ENCODE assay signal across 9 cellular contexts in the genomic region with DNA sequence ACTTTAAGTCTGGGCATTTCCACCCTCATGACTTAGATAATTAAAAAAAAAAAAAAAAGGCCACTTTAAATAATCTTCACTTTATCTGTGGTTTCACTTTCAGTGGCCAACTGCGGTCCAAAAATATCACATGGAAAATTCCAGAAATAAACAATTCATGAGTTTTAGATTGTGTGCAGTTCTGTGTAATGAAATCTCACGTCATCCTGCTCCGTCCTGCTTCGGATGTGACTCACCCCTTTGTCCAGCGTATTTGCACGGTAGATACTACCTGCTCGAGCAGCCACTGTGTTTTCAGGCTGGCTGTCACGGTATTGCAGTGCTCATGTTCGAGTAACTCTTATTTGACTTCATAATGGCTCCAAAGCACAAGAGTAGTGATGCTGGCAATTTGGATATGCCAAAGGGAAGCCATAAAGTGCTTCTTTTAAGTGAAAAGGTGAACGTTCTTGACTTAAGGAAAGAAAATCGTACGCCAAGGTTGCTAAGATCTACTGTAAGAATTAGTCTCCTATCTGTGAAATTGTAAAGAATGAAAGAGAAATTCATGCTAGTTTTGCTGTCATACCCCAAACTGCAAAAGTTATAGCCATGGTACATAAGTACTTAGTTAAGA. TPM values are rescaled to one million over a fixed set of nuclear protein-coding genes. Genes with fewer than 3 reads are reported as not detected.
DNase-seq lines count a peak whose midpoint lies in the region; ATAC-seq and TF ChIP-seq lines count a peak whose summit lies in the region.
"Had no signal": no experiment of that assay in that cellular context is flagged by ENCODE, and none has a peak within 500 bp of the region (broad histone marks: within the 10 kb centered on the region; RNA-seq: fewer than 3 reads in every experiment).

No MANE protein-coding gene starts in this region.

- peaks cover 9% of the 10 kb centered on the region for H3K4me1 Mint-ChIP-seq in activated T-helper 17 cell treated with anti-CD3 and anti-CD28 coated beads, Interleukin-2, amount 50 U/mL, for 72 hours

- H3K4me3 ChIP-seq in AG04450 (ENCODE audit: low read depth, low read length) (peak overlapping the region; percentile 48), retinal pigment epithelial cell (ENCODE audit: low read length) (peak overlapping the region; percentile 27), H7 (ENCODE audit: insufficient read depth, low read depth, low read length) (no peak overlapping the region)

- peaks cover 27% of the 10 kb centered on the region for H3K36me3 Mint-ChIP-seq in activated T-helper 17 cell treated with anti-CD3 and anti-CD28 coated beads, Interleukin-2, amount 50 U/mL, for 72 hours (ENCODE audit: low read depth)

- H3K27ac ChIP-seq in AG04450 (ENCODE audit: low read depth, low read length) = peak overlapping the region; percentile 13

- peaks cover 3% of the 10 kb centered on the region; the same call in 1 of the 2 replicates for H3K36me3 ChIP-seq in H7 (replicated peaks; ENCODE audit: control insufficient read depth, insufficient read depth, low read length)

- TF ChIP-seq CTCF in AG04450 (IDR thresholded peaks at IDR 0.05; ENCODE audit: low read depth, low read length) (no peak), retinal pigment epithelial cell (conservative IDR thresholded peaks at IDR 0.05; ENCODE audit: low read depth, low read length) (no peak)

- H3K4me3 Mint-ChIP-seq in activated T-helper 17 cell treated with anti-CD3 and anti-CD28 coated beads, Interleukin-2, amount 50 U/mL, for 72 hours = peak overlapping the region; percentile 21
- H3K4me3 Mint-ChIP-seq: central memory CD8-positive, alpha-beta T cell had no signal

- intact Hi-C loops in posterior vena cava (cut with DNase I) = no loop called here

- no peaks in the 10 kb centered on the region for H3K9me3 Mint-ChIP-seq in activated T-helper 17 cell treated with anti-CD3 and anti-CD28 coated beads, Interleukin-2, amount 50 U/mL, for 72 hours
- H3K9me3 Mint-ChIP-seq: central memory CD8-positive, alpha-beta T cell had no signal

- POLR2A ChIA-PET in AG04450 (lab: Yijun Ruan, JAX) = no interaction called here

- no peaks in the 10 kb centered on the region; the same call in 1 of the 2 replicates for H3K9me3 ChIP-seq in AG04450 (ENCODE audit: control insufficient read depth, insufficient read depth, low read length)

- ATAC-seq in GM18907 (IDR thresholded peaks at IDR 0.05; ENCODE audit: unreplicated experiment) = peak; percentile 32
- ATAC-seq in HG03095 (IDR thresholded peaks at IDR 0.05; ENCODE audit: unreplicated experiment) = peak; percentile 40
- no peak for ATAC-seq in activated T-helper 17 cell treated with anti-CD3 and anti-CD28 coated beads, Interleukin-2, amount 50 U/mL, for 72 hours (replicated peaks)

- H3K27me3 ChIP-seq in AG04450 (ENCODE audit: control insufficient read depth, insufficient read depth, low read length) (no peaks in the 10 kb centered on the region), H7 (ENCODE audit: control insufficient read depth, insufficient read depth, low read length) (no peaks in the 10 kb centered on the region)

- CTCF ChIA-PET in AG04450 (lab: Charles Lee) = interaction anchor here (4.4 kb wide), 1 partner anchor 13 kb away, joined by 41 read pairs; no protein-coding TSS in a partner anchor

- peaks cover 7% of the 10 kb centered on the region for H3K27me3 Mint-ChIP-seq in activated T-helper 17 cell treated with anti-CD3 and anti-CD28 coated beads, Interleukin-2, amount 50 U/mL, for 72 hours

- DNase-seq in AG04450 (ENCODE audit: low read depth, low spot score) (peak; percentile 29), retinal pigment epithelial cell (ENCODE audit: low read depth) (no peak), posterior vena cava (ENCODE audit: low spot score) (no peak), H7 (no peak)
- DNase-seq in activated CD8-positive, alpha-beta memory T cell treated with anti-CD3 and anti-CD28 coated beads for 24 hours = no peak

- H3K27ac Mint-ChIP-seq in activated T-helper 17 cell treated with anti-CD3 and anti-CD28 coated beads, Interleukin-2, amount 50 U/mL, for 72 hours = no peak overlapping the region

RNA-seq across cellular contexts. Expression of a gene that starts 2.4 kb away (rescaled TPM):
- 4.0 and 5.2 TPM in 2 replicates for polyA plus RNA-seq in AG04450 (2011; rRNA removed)
- polyA minus RNA-seq in AG04450 (2011; rRNA and poly(A)+ RNA removed) = 4.4 and 4.7 TPM in 2 replicates
- total RNA-seq in activated T-helper 17 cell treated with anti-CD3 and anti-CD28 coated beads, Interleukin-2, amount 50 U/mL, for 72 hours = 10 to 100 TPM; 13.6 to 14.7 TPM
- total RNA-seq in posterior vena cava = under 1 TPM; 0.09 to 0.24 TPM
- 8.7 and 12.0 TPM in 2 replicates for total RNA-seq in H7 (2014; rRNA removed; shearing (Covaris generic))
